Comparison of ENCODE assay signal across 1 cellular context in genomic region chr14:73829526-73830431, GRCh38.
TF ChIP-seq lines count a peak whose summit lies in the region.

No MANE protein-coding gene starts in this region.

TF ChIP-seq in WTC11, 78 proteins besides CTCF, POLR2A, EP300 and RAD21 (continued from another document):
- TF ChIP-seq ERG (CRISPR knock-in tag; IDR thresholded peaks at IDR 0.05) = no peak
- no peak for TF ChIP-seq EMX1 (CRISPR knock-in tag; IDR thresholded peaks at IDR 0.05)
- no peak for TF ChIP-seq E2F5 (CRISPR knock-in tag; IDR thresholded peaks at IDR 0.05)
- TF ChIP-seq ATF1 (CRISPR knock-in tag; IDR thresholded peaks at IDR 0.05) = no peak
- TF ChIP-seq ZNF671 (CRISPR knock-in tag; IDR thresholded peaks at IDR 0.05) = no peak
- no peak for TF ChIP-seq FOXP1 (CRISPR knock-in tag; IDR thresholded peaks at IDR 0.05; ENCODE audit: borderline replicate concordance)
- no peak for TF ChIP-seq MAX (CRISPR knock-in tag; IDR thresholded peaks at IDR 0.05)
